In genomic region chr10:10503772-10504171, GRCh38 we compare ENCODE assay signal across 11 cellular contexts.
"Had no signal": no experiment of that assay in that cellular context is flagged by ENCODE, and none has a peak within 500 bp of the region (broad histone marks: within the 10 kb centered on the region; RNA-seq: fewer than 3 reads in every experiment).

No MANE protein-coding gene starts in this region.

- ATAC-seq: GM23338, HCT116 had no signal

- H3K4me1 ChIP-seq: HAP-1 had no signal

- H3K4me3 ChIP-seq: GM23248, GM23338, HAP-1 had no signal

- H2AFZ ChIP-seq: GM23248, GM23338 had no signal

- H3K4me1 Mint-ChIP-seq: GM23338, H9 had no signal

- FAIRE-seq: H1, H54 had no signal

- DNase-seq: GM23248, GOT3, H7, H9, HCEC 1CT, HFFc6 had no signal

- H3K27ac Mint-ChIP-seq: GM23338, H9, HFFc6 had no signal

- H3K9ac ChIP-seq: GM23248 had no signal

- H3K36me3 ChIP-seq: HAP-1 had no signal

- H3K4me2 ChIP-seq: GM23338 had no signal

- H3K27ac ChIP-seq: GM23248 had no signal

- H3K9me3 ChIP-seq: HAP-1 had no signal

- H3K4me3 Mint-ChIP-seq: GM23338, H9, HFFc6 had no signal
